In the genomic region with DNA sequence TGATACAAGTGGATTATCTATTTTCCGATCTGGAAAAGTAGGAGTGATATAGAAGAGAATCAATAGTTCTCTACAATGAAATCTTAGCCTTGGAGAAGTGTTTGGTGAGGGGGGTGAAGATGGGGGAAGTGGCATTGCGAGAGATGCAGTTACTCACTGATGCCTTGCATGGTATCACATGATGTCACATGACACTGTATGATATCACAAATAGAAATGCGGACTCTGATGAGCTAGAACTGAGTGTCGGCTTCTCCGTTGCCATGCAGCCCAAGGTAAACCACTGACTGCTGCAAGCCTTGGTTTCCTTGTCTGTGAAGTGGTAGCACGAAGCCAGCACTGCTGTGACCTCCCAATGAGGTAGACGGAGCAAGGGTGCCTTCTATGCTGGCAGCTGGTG, we compare ENCODE assay signal across 20 cellular contexts.
"Had no signal": no experiment of that assay in that cellular context is flagged by ENCODE, and none has a peak within 500 bp of the region (broad histone marks: within the 10 kb centered on the region; RNA-seq: fewer than 3 reads in every experiment).

No MANE protein-coding gene starts in this region.

- H2AFZ ChIP-seq: parathyroid adenoma had no signal

- H3K36me3 ChIP-seq: esophagus squamous epithelium, right lobe of liver, thoracic aorta, tibial nerve, upper lobe of right lung, uterus had no signal

- H3K79me2 ChIP-seq: parathyroid adenoma had no signal

- H3K4me3 ChIP-seq: coronary artery, esophagus squamous epithelium, lung, right lobe of liver, thoracic aorta, tibial nerve, upper lobe of right lung, uterus had no signal

- H3K27ac ChIP-seq: coronary artery, esophagus squamous epithelium, parathyroid adenoma, right lobe of liver, thoracic aorta, tibial nerve, upper lobe of right lung, uterus had no signal

- H3K27me3 ChIP-seq: esophagus squamous epithelium, right lobe of liver, tibial nerve, upper lobe of right lung, uterus had no signal

- H3K9ac ChIP-seq: parathyroid adenoma had no signal

- DNase-seq: dermis blood vessel endothelial cell; effector memory CD4-positive, alpha-beta T cell; esophagus squamous epithelium; foreskin melanocyte; natural killer cell; right lobe of liver; small intestine; stimulated activated CD4-positive, alpha-beta T cell treated with anti-CD3 and anti-CD28 coated beads, Interleukin-15, amount 100 ng/mL, for 24 hours; stimulated activated CD4-positive, alpha-beta T cell treated with anti-CD3 and anti-CD28 coated beads, Interleukin-2, amount 100 ng/mL, for 48 hours; stimulated activated naive B cell treated with anti-CD40 and anti-IgM and Interleukin-4, amounts not matched to agents 10 μg/mL and 1 μg/mL and 100 μg/mL, for 72 hours; upper lobe of right lung; uterus had no signal

- H3K9me3 ChIP-seq: esophagus squamous epithelium, right lobe of liver, thoracic aorta, tibial nerve, upper lobe of right lung, uterus had no signal

- FAIRE-seq: endothelial cell of umbilical vein, keratinocyte, small intestine had no signal

- H3K4me1 ChIP-seq: esophagus squamous epithelium, parathyroid adenoma, right lobe of liver, tibial nerve, upper lobe of right lung, uterus had no signal

- ATAC-seq: left lobe of liver; natural killer cell; right lobe of liver; stimulated activated naive B cell treated with anti-CD40 and anti-IgM and Interleukin-4, amounts not matched to agents 10 μg/mL and 1 μg/mL and 100 μg/mL, for 72 hours; upper lobe of right lung had no signal
